36 cellular contexts compared by ENCODE assay signal in the genomic region with DNA sequence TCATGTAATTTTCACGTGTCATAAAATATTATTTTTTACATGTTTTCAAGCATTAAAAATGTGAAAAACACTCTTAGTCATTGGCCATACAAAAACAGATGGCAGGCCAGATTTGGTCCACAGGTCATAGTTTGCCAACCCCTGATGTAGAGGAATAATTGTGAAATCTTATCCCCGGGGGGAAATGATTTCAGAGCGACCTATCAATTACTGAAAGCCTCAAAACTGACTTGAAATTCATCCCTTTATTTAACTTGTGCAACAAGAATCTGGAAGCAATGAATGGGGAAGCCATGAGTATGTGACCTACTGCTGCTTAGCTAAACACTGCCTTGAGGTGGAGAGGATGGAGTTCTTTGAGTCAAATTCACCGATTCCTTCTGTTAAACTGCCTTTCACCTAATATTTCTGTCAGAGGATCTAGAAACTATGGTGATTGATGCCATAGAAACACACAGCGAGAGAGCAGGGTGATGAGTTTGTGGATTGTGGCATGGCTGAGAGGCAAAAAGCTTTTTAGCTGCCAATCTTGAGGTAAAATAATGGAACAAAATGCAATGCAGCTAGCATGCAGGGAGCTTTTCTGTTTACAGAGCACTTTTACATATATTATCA. TPM values are rescaled to one million over a fixed set of nuclear protein-coding genes. Genes with fewer than 3 reads are reported as not detected.
DNase-seq lines count a peak whose midpoint lies in the region; ATAC-seq and TF ChIP-seq lines count a peak whose summit lies in the region.
"Had no signal": no experiment of that assay in that cellular context is flagged by ENCODE, and none has a peak within 500 bp of the region (broad histone marks: within the 10 kb centered on the region; RNA-seq: fewer than 3 reads in every experiment).

No MANE protein-coding gene starts in this region.

- H3K27ac ChIP-seq in breast epithelium, result no peak overlapping the region
- H3K27ac ChIP-seq: BLaER1 treated with 17β-estradiol and CSF1 and Interleukin-3, amounts not matched to agents 10 nM and 100 nM; colonic mucosa; thyroid gland had no signal

- no peak overlapping the region for H3K4me3 Mint-ChIP-seq in MCF 10A (ENCODE audit: unreplicated experiment)
- H3K4me3 Mint-ChIP-seq: activated CD8-positive, alpha-beta memory T cell treated with anti-CD3 and anti-CD28 coated beads, Interleukin-2, amount 10 ng/mL, durations not matched to agents 7 days and 5 days; activated naive CD4-positive, alpha-beta T cell treated with anti-CD3 and anti-CD28 coated beads for 36 hours; activated T-cell treated with anti-CD3 and anti-CD28 coated beads, Interleukin-2, amount 50 U/mL, for 72 hours; natural killer cell had no signal

- POLR2A ChIA-PET in MCF 10A (lab: Yijun Ruan, JAX), result no interaction called here

- DNase-seq in MCF 10A (ENCODE audit: unreplicated experiment) (peak; percentile 30), breast epithelium (ENCODE audit: low spot score in 2 of 2) (no peak), NCI-H1092 treated with DMSO at 0.1 percent for 48 hours (lab: John Stamatoyannopoulos, UW) (peak; percentile 76), NCI-H2227 treated with DMSO at 0.1 percent for 48 hours (lab: John Stamatoyannopoulos, UW) (peak; percentile 72), sciatic nerve (ENCODE audit: low spot score) (no peak), HuH-7.5 (ENCODE audit: low spot score) (no peak)
- DNase-seq: activated CD4-positive, alpha-beta T cell treated with anti-CD3 and anti-CD28 coated beads, Interleukin-2, amount 50 U/mL, for 1 hour; activated CD8-positive, alpha-beta memory T cell treated with anti-CD3 and anti-CD28 coated beads, Interleukin-2, amount 10 ng/mL, durations not matched to agents 7 days and 5 days; activated naive CD4-positive, alpha-beta T cell treated with anti-CD3 and anti-CD28 coated beads for 36 hours; activated T-cell treated with anti-CD3 and anti-CD28 coated beads, Interleukin-2, amount 50 U/mL, for 72 hours; amygdala; colonic mucosa; COR-L47; effector memory CD4-positive, alpha-beta T cell; HCEC 1CT; IMR-90; islet precursor cell; MG63; midbrain; natural killer cell; NCI-H774; retina; SHP77 treated with DMSO at 0.1 percent for 48 hours; stimulated activated CD4-positive, alpha-beta T cell treated with anti-CD3 and anti-CD28 coated beads, Interleukin-12 subunit alpha, Interleukin-12 subunit beta, amount 100 ng/mL, for 4 hours; stimulated activated CD4-positive, alpha-beta T cell treated with anti-CD3 and anti-CD28 coated beads, Interleukin-4, amount 100 ng/mL, for 4 hours; stimulated activated naive CD4-positive, alpha-beta T cell treated with Interleukin-2 at 50 U/mL for 16 hours; T1000; thyroid gland had no signal

- CTCF ChIA-PET in MCF 10A (lab: Yijun Ruan, JAX), result no interaction called here

- H3K4me3 ChIP-seq in breast epithelium, result no peak overlapping the region
- H3K4me3 ChIP-seq: BLaER1 treated with 17β-estradiol and CSF1 and Interleukin-3, amounts not matched to agents 10 nM and 100 nM; colonic mucosa; GM12878; MG63; thyroid gland had no signal

- H3K36me3 Mint-ChIP-seq in MCF 10A (ENCODE audit: insufficient read depth, unreplicated experiment), result no peaks in the 10 kb centered on the region
- H3K36me3 Mint-ChIP-seq: activated CD8-positive, alpha-beta memory T cell treated with anti-CD3 and anti-CD28 coated beads, Interleukin-2, amount 10 ng/mL, durations not matched to agents 7 days and 5 days; natural killer cell had no signal

- no peaks in the 10 kb centered on the region for H3K36me3 ChIP-seq in breast epithelium
- H3K36me3 ChIP-seq: BLaER1 treated with 17β-estradiol and CSF1 and Interleukin-3, amounts not matched to agents 10 nM and 100 nM; colonic mucosa; MG63; thyroid gland had no signal

- no peak overlapping the region for H3K27ac Mint-ChIP-seq in MCF 10A (ENCODE audit: low read depth, unreplicated experiment)
- H3K27ac Mint-ChIP-seq: activated CD8-positive, alpha-beta memory T cell treated with anti-CD3 and anti-CD28 coated beads, Interleukin-2, amount 10 ng/mL, durations not matched to agents 7 days and 5 days; activated naive CD4-positive, alpha-beta T cell treated with anti-CD3 and anti-CD28 coated beads for 36 hours; activated T-cell treated with anti-CD3 and anti-CD28 coated beads, Interleukin-2, amount 50 U/mL, for 72 hours; natural killer cell had no signal

- peaks cover 0 to 26% of the 10 kb centered on the region in 2 donors for H3K27me3 ChIP-seq in breast epithelium
- H3K27me3 ChIP-seq: colonic mucosa, MG63, thyroid gland had no signal

- no TSS peak for BruUV-seq in MCF 10A (replicated peaks; lab: Mats Ljungman, UMichigan)

- no peaks in the 10 kb centered on the region for H3K4me1 ChIP-seq in breast epithelium
- H3K4me1 ChIP-seq: BLaER1 treated with 17β-estradiol and CSF1 and Interleukin-3, amounts not matched to agents 10 nM and 100 nM; colonic mucosa; thyroid gland had no signal

- TF ChIP-seq CTCF in MCF 10A (IDR thresholded peaks at IDR 0.05; ENCODE audit: unreplicated experiment) (no peak), breast epithelium (IDR thresholded peaks at IDR 0.05) (no peak)

- no peak for TF ChIP-seq POLR2A in breast epithelium (IDR thresholded peaks at IDR 0.05)

- H3K27me3 Mint-ChIP-seq in MCF 10A (ENCODE audit: insufficient read depth, unreplicated experiment), result peaks cover 25% of the 10 kb centered on the region
- H3K27me3 Mint-ChIP-seq: activated CD8-positive, alpha-beta memory T cell treated with anti-CD3 and anti-CD28 coated beads, Interleukin-2, amount 10 ng/mL, durations not matched to agents 7 days and 5 days had no signal

- H3K9me3 Mint-ChIP-seq in MCF 10A (ENCODE audit: unreplicated experiment), result no peaks in the 10 kb centered on the region
- H3K9me3 Mint-ChIP-seq: activated naive CD4-positive, alpha-beta T cell treated with anti-CD3 and anti-CD28 coated beads for 36 hours; activated T-cell treated with anti-CD3 and anti-CD28 coated beads, Interleukin-2, amount 50 U/mL, for 72 hours; natural killer cell had no signal

- no peaks in the 10 kb centered on the region for H3K9me3 ChIP-seq in breast epithelium
- H3K9me3 ChIP-seq: BLaER1 treated with 17β-estradiol and CSF1 and Interleukin-3, amounts not matched to agents 10 nM and 100 nM; colonic mucosa; MG63; thyroid gland had no signal

- no peaks in the 10 kb centered on the region for H3K4me1 Mint-ChIP-seq in MCF 10A (ENCODE audit: insufficient read depth, unreplicated experiment)
- H3K4me1 Mint-ChIP-seq: activated CD8-positive, alpha-beta memory T cell treated with anti-CD3 and anti-CD28 coated beads, Interleukin-2, amount 10 ng/mL, durations not matched to agents 7 days and 5 days; natural killer cell had no signal

- peak; percentile 84 for ATAC-seq in sciatic nerve
- no peak for ATAC-seq in HG03442 (IDR thresholded peaks at IDR 0.05; ENCODE audit: unreplicated experiment)
- ATAC-seq in GM21717 (IDR thresholded peaks at IDR 0.05; ENCODE audit: unreplicated experiment), result no peak
- ATAC-seq: activated CD8-positive, alpha-beta memory T cell treated with anti-CD3 and anti-CD28 coated beads, Interleukin-2, amount 10 ng/mL, durations not matched to agents 7 days and 5 days; activated T-cell treated with anti-CD3 and anti-CD28 coated beads, Interleukin-2, amount 50 U/mL, for 72 hours; GM12878; natural killer cell had no signal

- intact Hi-C loops in MCF 10A (cut with micrococcal nuclease), result no loop called here
- intact Hi-C loops in breast epithelium (cut with DNase I; ENCODE audit: low total_unique reads), result no loop called here
- intact Hi-C loops in sciatic nerve (cut with DNase I), result no loop called here

RNA-seq across cellular contexts. Expression of a gene that starts 30.3 kb away (rescaled TPM):
- total RNA-seq in MCF 10A (2022), result not detected in 2 replicates
- not detected for total RNA-seq in breast epithelium
- not detected for total RNA-seq in sciatic nerve
- total RNA-seq: activated CD8-positive, alpha-beta memory T cell treated with anti-CD3 and anti-CD28 coated beads, Interleukin-2, amount 10 ng/mL, durations not matched to agents 7 days and 5 days; activated naive CD4-positive, alpha-beta T cell treated with anti-CD3 and anti-CD28 coated beads for 36 hours; activated T-cell treated with anti-CD3 and anti-CD28 coated beads, Interleukin-2, amount 50 U/mL, for 72 hours; colonic mucosa; Daoy; glomerular endothelial cell; GM12878; IMR-90; lower leg skin; natural killer cell; osteocyte; thyroid gland had no signal

RNA-seq across cellular contexts. Expression of a gene that starts 40.0 kb away (rescaled TPM):
- total RNA-seq in MCF 10A (2022) (17.6 and 23.3 TPM in 2 replicates), breast epithelium (10 to 100 TPM; 42.0 to 53.4 (median 52.2) TPM), sciatic nerve (35.2 TPM)

Comparison
In these comparisons a context has a peak if more than half of its experiments do, and no peak if none do; other contexts are left out.
1. DNase-seq: peak in MCF 10A (single experiment), NCI-H1092 treated with DMSO at 0.1 percent for 48 hours (single experiment) and NCI-H2227 treated with DMSO at 0.1 percent for 48 hours (single experiment); none in breast epithelium (0 of 2), sciatic nerve (single experiment) and HuH-7.5 (single experiment).